In genomic region chr7:99440195-99440594, GRCh38 we compare ENCODE assay signal across 10 cellular contexts. TPM values are rescaled to one million over a fixed set of nuclear protein-coding genes. Genes with fewer than 3 reads are reported as not detected.
DNase-seq lines count a peak whose midpoint lies in the region; ATAC-seq, FAIRE-seq and TF ChIP-seq lines count a peak whose summit lies in the region.
"Had no signal": no experiment of that assay in that cellular context is flagged by ENCODE, and none has a peak within 500 bp of the region (broad histone marks: within the 10 kb centered on the region; RNA-seq: fewer than 3 reads in every experiment).

No MANE protein-coding gene starts in this region.

- no peak for FAIRE-seq in pancreas (lab: Jason Lieb, UNC)

- ATAC-seq in Panc1 (no peak), psoas muscle (no peak), pancreas (no peak)

- peak overlapping the region; percentile 94 for H3K9ac ChIP-seq in ES-I3 (ENCODE audit: low read depth, low read length)

- BruUV-seq in Panc1 (replicated peaks; lab: Mats Ljungman, UMichigan), result no TSS peak

- H3K27ac ChIP-seq in Panc1 (ENCODE audit: low read length), result peak overlapping the region; percentile 94
- no peak overlapping the region for H3K27ac ChIP-seq in psoas muscle
- no peak overlapping the region for H3K27ac ChIP-seq in pancreas

- POLR2A ChIA-PET in Panc1 (lab: Charles Lee), result interaction anchor here (0.6 kb wide), 1 partner anchor 26 kb away, joined by 13 read pairs; no protein-coding TSS in a partner anchor

- 65 to 71% (median 69%) methylated on average over 9 of the region's 9 CpGs for WGBS in psoas muscle, 3 donors
- 69 to 71% methylated on average over 9 of the region's 9 CpGs for WGBS in pancreas, 2 donors

- CTCF ChIA-PET in Panc1 (lab: Charles Lee), result no interaction called here

- H3K36me3 ChIP-seq in ES-I3 (ENCODE audit: insufficient read depth, low read length) (peaks cover 14% of the 10 kb centered on the region), Panc1 (ENCODE audit: control insufficient read depth, insufficient read depth, low read length) (peaks cover 9% of the 10 kb centered on the region; the same call in 1 of the 2 replicates), psoas muscle (ENCODE audit: insufficient read depth in 1 of 2, low read depth in 1 of 2) (peaks cover 4 to 32% of the 10 kb centered on the region in 2 donors), pancreas (peaks cover 0 to 8% (median 7%) of the 10 kb centered on the region in 3 donors)

- intact Hi-C loops in Panc1 (cut with micrococcal nuclease; ENCODE audit: unreplicated experiment) (no loop called here), psoas muscle (cut with DNase I) (no loop called here), pancreas (cut with DNase I) (no loop called here)

- H3K36me3 Mint-ChIP-seq in endothelial cell (ENCODE audit: low read depth, unreplicated experiment), result peaks cover 23% of the 10 kb centered on the region

- no peak for TF ChIP-seq CTCF in Panc1 (IDR thresholded peaks at IDR 0.05)
- no peak for TF ChIP-seq CTCF in endothelial cell (IDR thresholded peaks at IDR 0.05; ENCODE audit: unreplicated experiment)
- TF ChIP-seq CTCF in psoas muscle (IDR thresholded peaks at IDR 0.05), result no peak
- no peak for TF ChIP-seq CTCF in pancreas (IDR thresholded peaks at IDR 0.05)

- H3K27ac Mint-ChIP-seq in endothelial cell (ENCODE audit: unreplicated experiment), result peak overlapping the region; percentile 58

- H3K4me1 ChIP-seq in ES-I3 (ENCODE audit: insufficient read depth, low read length) (peaks cover 6% of the 10 kb centered on the region; the same call in 1 of the 2 replicates), Panc1 (ENCODE audit: control insufficient read depth, insufficient read depth, low read length) (peaks cover 15% of the 10 kb centered on the region), psoas muscle (peaks cover 31% of the 10 kb centered on the region), pancreas (peaks cover 0 to 13% (median 7%) of the 10 kb centered on the region in 3 donors)

- peak overlapping the region; percentile 98 for H3K4me3 Mint-ChIP-seq in endothelial cell (ENCODE audit: unreplicated experiment)

- no peaks in the 10 kb centered on the region for H3K9me3 Mint-ChIP-seq in endothelial cell (ENCODE audit: unreplicated experiment)

- H3K27me3 Mint-ChIP-seq in endothelial cell (ENCODE audit: unreplicated experiment), result peaks cover 7% of the 10 kb centered on the region

- in situ Hi-C loops in Panc1 (cut with HindIII; ENCODE audit: low pct_unique_long_range_greater_than_20kb, low sequenced_read_pairs), result no loop called here

- H3K27me3 ChIP-seq in Panc1 (ENCODE audit: control insufficient read depth, insufficient read depth, low read length) (no peaks in the 10 kb centered on the region), psoas muscle (ENCODE audit: insufficient read depth in 3 of 3, low read length in 2 of 3) (no peaks in the 10 kb centered on the region), pancreas (no peaks in the 10 kb centered on the region)

- H3K4me1 Mint-ChIP-seq in endothelial cell (ENCODE audit: unreplicated experiment), result peaks cover 17% of the 10 kb centered on the region

- H3K4me3 ChIP-seq in Panc1 (ENCODE audit: low read depth in 2 of 2, low read length in 2 of 2), result peak overlapping the region; percentile 93 to 95
- H3K4me3 ChIP-seq in psoas muscle, result peak overlapping the region; percentile 89
- peak overlapping the region in 2 of 4 donors; percentile 94 to 100 for H3K4me3 ChIP-seq in pancreas

- H3K9me3 ChIP-seq in ES-I3 (ENCODE audit: control insufficient read depth, insufficient read depth, low read length) (no peaks in the 10 kb centered on the region), Panc1 (ENCODE audit: control insufficient read depth, insufficient read depth, low read depth, low read length) (no peaks in the 10 kb centered on the region), psoas muscle (no peaks in the 10 kb centered on the region), pancreas (no peaks in the 10 kb centered on the region)

- no peak for DNase-seq in Panc1 (ENCODE audit: low read depth, low spot score)
- no peak for DNase-seq in endothelial cell (ENCODE audit: low spot score)
- DNase-seq in psoas muscle, result no peak
- no peak for DNase-seq in NCI-H1436 (lab: John Stamatoyannopoulos, UW)
- DNase-seq in stimulated activated CD4-positive, alpha-beta T cell treated with anti-CD3 and anti-CD28 coated beads, Interleukin-4, amount 100 ng/mL, for 4 hours, result no peak
- no peak for DNase-seq in NCI-H526 (lab: John Stamatoyannopoulos, UW)
- DNase-seq in pancreas, result no peak
- DNase-seq: activated CD8-positive, alpha-beta memory T cell treated with anti-CD3 and anti-CD28 coated beads, Interleukin-2, amount 50 U/mL, for 4 hours; stimulated activated naive CD4-positive, alpha-beta T cell treated with Interleukin-2 at 50 U/mL for 16 hours had no signal

RNA-seq across cellular contexts. Expression of gene CPSF4, which starts 1.5 kb away (rescaled TPM):
- total RNA-seq in Panc1 (2021; ENCODE audit: unreplicated experiment), result 57.0 TPM
- polyA plus RNA-seq in Panc1 (2012; ENCODE audit: insufficient read length), result 44.8 TPM
- total RNA-seq in endothelial cell (ENCODE audit: unreplicated experiment), result 40.5 TPM
- 10 to 100 TPM; 21.3 to 42.4 (median 28.6) TPM for total RNA-seq in psoas muscle
- polyA plus RNA-seq in psoas muscle, result 10 to 100 TPM; 35.6 to 46.4 (median 36.5) TPM
- 10 to 100 TPM; 15.2 to 26.2 (median 21.5) TPM for total RNA-seq in pancreas
- polyA plus RNA-seq in pancreas, result 10 to 100 TPM; 29.2 to 42.5 TPM

RNA-seq across cellular contexts. Expression of gene PTCD1, which starts 1.6 kb away (rescaled TPM):
- 15.0 TPM for total RNA-seq in Panc1 (2021; ENCODE audit: unreplicated experiment)
- 13.8 TPM for polyA plus RNA-seq in Panc1 (2012; ENCODE audit: insufficient read length)
- 7.1 TPM for total RNA-seq in endothelial cell (ENCODE audit: unreplicated experiment)
- total RNA-seq in psoas muscle, result 1 to 10 TPM; 2.7 to 9.2 (median 4.6) TPM
- polyA plus RNA-seq in psoas muscle, result 1 to 10 TPM; 5.0 to 8.1 (median 5.6) TPM
- 1 to 10 TPM; 1.4 to 3.6 (median 2.3) TPM for total RNA-seq in pancreas
- polyA plus RNA-seq in pancreas, result 1 to 10 TPM; 3.9 to 4.0 TPM

RNA-seq across cellular contexts. Expression of gene ATP5MF, which starts 25.8 kb away (rescaled TPM):
- total RNA-seq in Panc1 (2021; ENCODE audit: unreplicated experiment) (476 TPM), endothelial cell (ENCODE audit: unreplicated experiment) (281 TPM), psoas muscle (100 to 1,000 TPM; 391 to 584 (median 510) TPM), pancreas (100 to 1,000 TPM in 1 of 6 donors, 10 to 100 TPM in 5; 50.8 to 102 (median 83.4) TPM)
- 765 TPM for polyA plus RNA-seq in Panc1 (2012; ENCODE audit: insufficient read length)
- polyA plus RNA-seq in psoas muscle (1,000 to 10,000 TPM; 2,163 to 2,481 (median 2,336) TPM), pancreas (100 to 1,000 TPM; 412 to 428 TPM)

RNA-seq across cellular contexts. Expression of gene BUD31, which starts 31.4 kb away (rescaled TPM):
- total RNA-seq in Panc1 (2021; ENCODE audit: unreplicated experiment) (179 TPM), endothelial cell (ENCODE audit: unreplicated experiment) (73.4 TPM), psoas muscle (10 to 100 TPM; 30.2 to 49.1 (median 39.8) TPM), pancreas (10 to 100 TPM; 26.8 to 44.7 (median 28.9) TPM)
- polyA plus RNA-seq in Panc1 (2012; ENCODE audit: insufficient read length), result 225 TPM
- polyA plus RNA-seq in psoas muscle (100 to 1,000 TPM in 1 of 3 donors, 10 to 100 TPM in 2; 46.8 to 115 (median 88.0) TPM), pancreas (10 to 100 TPM; 65.7 to 71.7 TPM)

RNA-seq across cellular contexts. Expression of gene PDAP1, which starts 31.8 kb away (rescaled TPM):
- total RNA-seq in Panc1 (2021; ENCODE audit: unreplicated experiment) (147 TPM), endothelial cell (ENCODE audit: unreplicated experiment) (107 TPM), psoas muscle (100 to 1,000 TPM; 131 to 174 (median 172) TPM), pancreas (10 to 100 TPM; 27.8 to 53.7 (median 38.2) TPM)
- polyA plus RNA-seq in Panc1 (2012; ENCODE audit: insufficient read length), result 442 TPM
- polyA plus RNA-seq in psoas muscle (100 to 1,000 TPM; 257 to 437 (median 436) TPM), pancreas (10 to 100 TPM; 46.7 to 84.6 TPM)
